In the genomic region with DNA sequence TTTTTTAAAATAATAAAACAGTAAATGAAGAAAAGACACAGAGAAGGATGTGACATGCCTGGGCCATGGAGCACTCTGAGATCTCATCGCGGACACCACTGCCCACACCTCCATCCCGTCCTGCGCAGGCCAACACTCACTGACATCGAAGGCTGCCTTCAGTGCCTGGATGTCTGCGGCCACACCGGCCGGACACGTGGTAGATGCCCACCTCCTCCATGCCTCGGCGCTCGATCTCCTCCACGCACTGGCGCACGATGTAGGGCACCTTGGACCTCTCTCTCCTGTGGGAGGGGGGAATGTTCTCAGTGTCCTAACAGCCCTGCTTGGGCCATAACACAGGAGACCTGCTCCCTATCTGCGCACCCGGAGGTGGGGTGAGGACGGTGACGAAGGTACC, we compare ENCODE assay signal across 2 cellular contexts. TPM values are rescaled to one million over a fixed set of nuclear protein-coding genes. Genes with fewer than 3 reads are reported as not detected.
"Had no signal": no experiment of that assay in that cellular context is flagged by ENCODE, and none has a peak within 500 bp of the region (broad histone marks: within the 10 kb centered on the region; RNA-seq: fewer than 3 reads in every experiment).

No MANE protein-coding gene starts in this region.

RNA-seq across cellular contexts. Expression of gene GGT5, which starts 18.6 kb away (rescaled TPM):
- total RNA-seq: NCI-H460, PC-9 had no signal
